Comparison of ENCODE assay signal across 16 cellular contexts in the genomic region with DNA sequence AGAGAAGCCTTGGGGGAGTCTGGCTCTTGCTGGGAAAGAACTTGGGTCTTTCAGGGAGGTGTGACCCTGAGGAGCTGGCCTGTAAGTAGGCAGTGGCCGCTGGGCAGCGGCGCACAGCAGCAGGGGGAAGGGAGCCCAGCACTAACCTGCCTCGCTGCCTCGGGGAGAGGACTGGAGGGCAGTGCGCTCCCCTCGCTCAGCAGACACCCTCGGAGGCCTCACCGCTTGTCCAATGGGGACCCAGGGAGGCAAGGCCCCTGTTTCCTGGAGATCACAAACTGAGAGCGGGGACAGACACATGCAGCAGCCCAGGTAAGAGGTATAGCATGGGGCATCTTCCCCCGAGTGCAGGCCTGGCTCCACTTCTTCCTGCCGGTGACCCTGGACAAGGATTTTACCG. TPM values are rescaled to one million over a fixed set of nuclear protein-coding genes. Genes with fewer than 3 reads are reported as not detected.
DNase-seq lines count a peak whose midpoint lies in the region; ATAC-seq and TF ChIP-seq lines count a peak whose summit lies in the region.
"Had no signal": no experiment of that assay in that cellular context is flagged by ENCODE, and none has a peak within 500 bp of the region (broad histone marks: within the 10 kb centered on the region; RNA-seq: fewer than 3 reads in every experiment).

No MANE protein-coding gene starts in this region.

- H3K4me3 ChIP-seq in A673 (ENCODE audit: low read depth, low read length, poor library complexity, severe bottlenecking) = no peak overlapping the region
- no peak overlapping the region for H3K4me3 ChIP-seq in CD8-positive, alpha-beta memory T cell (ENCODE audit: low read length)

- CTCF ChIA-PET in A673 (lab: Charles Lee) = no interaction called here
- CTCF ChIA-PET in CD8-positive, alpha-beta memory T cell (lab: Charles Lee) = interaction anchor here (1.0 to 1.8 kb wide), 3 partner anchors 24 to 62 kb away, joined by 3 to 5 read pairs (median 3); no protein-coding TSS in a partner anchor
- CTCF ChIA-PET in activated CD4-positive, alpha-beta memory T cell treated with anti-CD3 and anti-CD28 coated beads, Interleukin-2, amount 10 ng/mL, durations not matched to agents 7 days and 5 days (lab: Charles Lee) = interaction anchor here (1.2 to 1.9 kb wide), 2 partner anchors 24 to 29 kb away, joined by 5 to 11 read pairs; no protein-coding TSS in a partner anchor

- H3K27me3 Mint-ChIP-seq in CD8-positive, alpha-beta memory T cell = peaks cover 0 to 1% of the 10 kb centered on the region in 2 donors
- no peaks in the 10 kb centered on the region for H3K27me3 Mint-ChIP-seq in activated naive CD8-positive, alpha-beta T cell treated with anti-CD3 and anti-CD28 coated beads, Interleukin-2, amount 50 U/mL, for 24 hours
- no peaks in the 10 kb centered on the region for H3K27me3 Mint-ChIP-seq in natural killer cell (ENCODE audit: low read depth in 2 of 2)
- no peaks in the 10 kb centered on the region for H3K27me3 Mint-ChIP-seq in activated CD4-positive, alpha-beta memory T cell treated with anti-CD3 and anti-CD28 coated beads, Interleukin-2, amount 10 ng/mL, durations not matched to agents 7 days and 5 days

- peak overlapping the region in 6 of 7 donors; percentile 75 to 87 (median 82) for H3K4me3 Mint-ChIP-seq in CD8-positive, alpha-beta memory T cell
- peak overlapping the region; percentile 70 for H3K4me3 Mint-ChIP-seq in activated naive CD8-positive, alpha-beta T cell treated with anti-CD3 and anti-CD28 coated beads, Interleukin-2, amount 50 U/mL, for 24 hours
- peak overlapping the region; percentile 37 for H3K4me3 Mint-ChIP-seq in natural killer cell
- H3K4me3 Mint-ChIP-seq in activated CD4-positive, alpha-beta memory T cell treated with anti-CD3 and anti-CD28 coated beads, Interleukin-2, amount 10 ng/mL, durations not matched to agents 7 days and 5 days = no peak overlapping the region

- H3K9me3 Mint-ChIP-seq in CD8-positive, alpha-beta memory T cell = no peaks in the 10 kb centered on the region
- H3K9me3 Mint-ChIP-seq in activated naive CD8-positive, alpha-beta T cell treated with anti-CD3 and anti-CD28 coated beads, Interleukin-2, amount 50 U/mL, for 24 hours = no peaks in the 10 kb centered on the region
- no peaks in the 10 kb centered on the region for H3K9me3 Mint-ChIP-seq in natural killer cell
- H3K9me3 Mint-ChIP-seq in activated CD4-positive, alpha-beta memory T cell treated with anti-CD3 and anti-CD28 coated beads, Interleukin-2, amount 10 ng/mL, durations not matched to agents 7 days and 5 days = no peaks in the 10 kb centered on the region

- no peak for TF ChIP-seq CTCF in A673 (conservative IDR thresholded peaks at IDR 0.05; ENCODE audit: low read depth, low read length)
- TF ChIP-seq CTCF in natural killer cell (IDR thresholded peaks at IDR 0.05) = no peak

- DNase-seq in A673 (ENCODE audit: low spot score) = no peak
- DNase-seq in CD8-positive, alpha-beta memory T cell = no peak
- no peak for DNase-seq in activated naive CD8-positive, alpha-beta T cell treated with anti-CD3 and anti-CD28 coated beads, Interleukin-2, amount 50 U/mL, for 24 hours
- no peak for DNase-seq in natural killer cell
- no peak for DNase-seq in activated CD4-positive, alpha-beta memory T cell treated with anti-CD3 and anti-CD28 coated beads, Interleukin-2, amount 10 ng/mL, durations not matched to agents 7 days and 5 days
- no peak for DNase-seq in GF-D8 (lab: John Stamatoyannopoulos, UW)
- DNase-seq in NK-92 (lab: John Stamatoyannopoulos, UW; ENCODE audit: unreplicated experiment) = no peak
- no peak for DNase-seq in stimulated activated CD4-positive, alpha-beta T cell treated with anti-CD3 and anti-CD28 coated beads, Interleukin-15, amount 100 ng/mL, for 24 hours
- DNase-seq: activated T-cell treated with anti-CD3 and anti-CD28 coated beads, Interleukin-2, amount 50 U/mL, for 1 hour; AML-193; DMS79 treated with DMSO at 0.1 percent for 48 hours; HCEC 1CT; KBM-7; NCI-H1417; NCI-H446; occipital lobe had no signal

- H3K4me1 ChIP-seq in A673 (ENCODE audit: insufficient read depth, low read length, poor library complexity, severe bottlenecking) = peaks cover 18% of the 10 kb centered on the region
- peaks cover 61% of the 10 kb centered on the region for H3K4me1 ChIP-seq in CD8-positive, alpha-beta memory T cell (ENCODE audit: insufficient read depth, low read length)

- H3K36me3 ChIP-seq in A673 (ENCODE audit: insufficient read depth, low read length, poor library complexity, severe bottlenecking) = no peaks in the 10 kb centered on the region
- H3K36me3 ChIP-seq in CD8-positive, alpha-beta memory T cell (ENCODE audit: insufficient read depth, low read length) = no peaks in the 10 kb centered on the region

- BruUV-seq in A673 (replicated peaks; lab: Mats Ljungman, UMichigan) = TSS peak; percentile 35

- no peaks in the 10 kb centered on the region for H3K9me3 ChIP-seq in A673 (ENCODE audit: low read depth, low read length, poor library complexity, severe bottlenecking)
- no peaks in the 10 kb centered on the region for H3K9me3 ChIP-seq in CD8-positive, alpha-beta memory T cell (ENCODE audit: low read length)

- intact Hi-C loops in A673 (cut with micrococcal nuclease; ENCODE audit: unreplicated experiment) = no loop called here
- intact Hi-C loops in natural killer cell (cut with micrococcal nuclease) = no loop called here

- no peak for ATAC-seq in activated naive CD8-positive, alpha-beta T cell treated with anti-CD3 and anti-CD28 coated beads, Interleukin-2, amount 50 U/mL, for 24 hours
- no peak for ATAC-seq in natural killer cell

- H3K4me1 Mint-ChIP-seq in CD8-positive, alpha-beta memory T cell = peaks cover 50 to 64% (median 58%) of the 10 kb centered on the region in 3 donors
- peaks cover 71% of the 10 kb centered on the region for H3K4me1 Mint-ChIP-seq in activated naive CD8-positive, alpha-beta T cell treated with anti-CD3 and anti-CD28 coated beads, Interleukin-2, amount 50 U/mL, for 24 hours
- H3K4me1 Mint-ChIP-seq in natural killer cell = peaks cover 37 to 56% of the 10 kb centered on the region in 2 donors
- peaks cover 49% of the 10 kb centered on the region for H3K4me1 Mint-ChIP-seq in activated CD4-positive, alpha-beta memory T cell treated with anti-CD3 and anti-CD28 coated beads, Interleukin-2, amount 10 ng/mL, durations not matched to agents 7 days and 5 days

- peak overlapping the region in 7 of 8 donors; percentile 69 to 96 (median 84) for H3K27ac Mint-ChIP-seq in CD8-positive, alpha-beta memory T cell
- peak overlapping the region; percentile 86 for H3K27ac Mint-ChIP-seq in activated naive CD8-positive, alpha-beta T cell treated with anti-CD3 and anti-CD28 coated beads, Interleukin-2, amount 50 U/mL, for 24 hours
- H3K27ac Mint-ChIP-seq in natural killer cell = peak overlapping the region; percentile 49 to 71
- H3K27ac Mint-ChIP-seq in activated CD4-positive, alpha-beta memory T cell treated with anti-CD3 and anti-CD28 coated beads, Interleukin-2, amount 10 ng/mL, durations not matched to agents 7 days and 5 days = no peak overlapping the region

- POLR2A ChIA-PET in A673 (lab: Charles Lee; ENCODE audit: low non-redundant PET) = no interaction called here
- POLR2A ChIA-PET in CD8-positive, alpha-beta memory T cell (lab: Charles Lee) = interaction anchor here (1.9 kb wide), 1 partner anchor 15 kb away, joined by 5 read pairs; no protein-coding TSS in a partner anchor
- POLR2A ChIA-PET in activated CD4-positive, alpha-beta memory T cell treated with anti-CD3 and anti-CD28 coated beads, Interleukin-2, amount 10 ng/mL, durations not matched to agents 7 days and 5 days (lab: Charles Lee) = interaction anchor here (1.0 to 1.7 kb wide), 4 partner anchors 16 to 62 kb away, joined by 3 to 5 read pairs (median 4); no protein-coding TSS in a partner anchor

- H3K27ac ChIP-seq in A673 (ENCODE audit: low read depth, low read length, poor library complexity, severe bottlenecking) = peak overlapping the region; percentile 48
- no peak overlapping the region for H3K27ac ChIP-seq in CD8-positive, alpha-beta memory T cell (ENCODE audit: low read depth, low read length)

- H3K27me3 ChIP-seq in A673 (replicated peaks; ENCODE audit: insufficient read depth, low read depth, low read length, poor library complexity) = no peaks in the 10 kb centered on the region
- H3K27me3 ChIP-seq in CD8-positive, alpha-beta memory T cell (ENCODE audit: insufficient read depth, low read length, poor library complexity, severe bottlenecking) = no peaks in the 10 kb centered on the region

- peaks cover 0 to 4% (median 0%) of the 10 kb centered on the region in 3 donors for H3K36me3 Mint-ChIP-seq in CD8-positive, alpha-beta memory T cell
- no peaks in the 10 kb centered on the region for H3K36me3 Mint-ChIP-seq in activated naive CD8-positive, alpha-beta T cell treated with anti-CD3 and anti-CD28 coated beads, Interleukin-2, amount 50 U/mL, for 24 hours (ENCODE audit: low read depth)
- no peaks in the 10 kb centered on the region for H3K36me3 Mint-ChIP-seq in natural killer cell
- H3K36me3 Mint-ChIP-seq in activated CD4-positive, alpha-beta memory T cell treated with anti-CD3 and anti-CD28 coated beads, Interleukin-2, amount 10 ng/mL, durations not matched to agents 7 days and 5 days (ENCODE audit: low read depth) = no peaks in the 10 kb centered on the region

RNA-seq across cellular contexts. Expression of gene DNMT3A, which starts 3.3 kb away (rescaled TPM):
- total RNA-seq in A673 (2021) (109 and 123 TPM in 2 replicates), natural killer cell (10 to 100 TPM; 36.3 to 60.7 (median 45.2) TPM)
- 10 to 100 TPM; 77.9 to 80.7 TPM for total RNA-seq in CD8-positive, alpha-beta memory T cell
- 19.4 TPM for polyA plus RNA-seq in CD8-positive, alpha-beta memory T cell
- total RNA-seq in activated CD4-positive, alpha-beta memory T cell treated with anti-CD3 and anti-CD28 coated beads, Interleukin-2, amount 10 ng/mL, durations not matched to agents 7 days and 5 days = 10 to 100 TPM; 43.2 to 45.5 TPM
